In genomic region chr7:40232242-40232929, GRCh38 we compare ENCODE assay signal across 8 cellular contexts.
DNase-seq lines count a peak whose midpoint lies in the region; ATAC-seq, FAIRE-seq and TF ChIP-seq lines count a peak whose summit lies in the region.

No MANE protein-coding gene starts in this region.

- H3K9ac ChIP-seq in astrocyte (ENCODE audit: low read length): peak overlapping the region; percentile 17

- H3K9me3 ChIP-seq in astrocyte (ENCODE audit: insufficient read depth, low read depth, low read length): no peaks in the 10 kb centered on the region
- no peaks in the 10 kb centered on the region for H3K9me3 ChIP-seq in vagina

- no peaks in the 10 kb centered on the region for H3K36me3 Mint-ChIP-seq in astrocyte (ENCODE audit: low read depth, unreplicated experiment)

- no peaks in the 10 kb centered on the region for H3K4me1 ChIP-seq in astrocyte (ENCODE audit: insufficient read depth, low read length)
- no peaks in the 10 kb centered on the region for H3K4me1 ChIP-seq in vagina

- TF ChIP-seq POLR2A in vagina (IDR thresholded peaks at IDR 0.05): no peak

- H3K4me3 ChIP-seq in astrocyte (ENCODE audit: insufficient read depth, low read depth, low read length): no peak overlapping the region
- H3K4me3 ChIP-seq in vagina: no peak overlapping the region

- H3K9me3 Mint-ChIP-seq in astrocyte (ENCODE audit: unreplicated experiment): no peaks in the 10 kb centered on the region

- peak; percentile 70 for FAIRE-seq in astrocyte (lab: Jason Lieb, UNC)

- H3K4me1 Mint-ChIP-seq in astrocyte (ENCODE audit: low read depth, unreplicated experiment): peaks cover 4% of the 10 kb centered on the region

- TF ChIP-seq CTCF in astrocyte (IDR thresholded peaks at IDR 0.05; ENCODE audit: insufficient read depth, low read depth, low read length) (peak; percentile 77), vagina (IDR thresholded peaks at IDR 0.05) (peak in 2 of 3 experiments; percentile 23 to 37)

- H3K4me3 Mint-ChIP-seq in astrocyte (ENCODE audit: unreplicated experiment): no peak overlapping the region

- H3K36me3 ChIP-seq in astrocyte (ENCODE audit: insufficient read depth, low read length) (no peaks in the 10 kb centered on the region), vagina (no peaks in the 10 kb centered on the region)

- peak; percentile 5 for DNase-seq in DMS79 treated with DMSO at 0.1 percent for 48 hours (lab: John Stamatoyannopoulos, UW)
- peak; percentile 1 to 44 for DNase-seq in NCI-H1930 (lab: John Stamatoyannopoulos, UW)
- DNase-seq in astrocyte (ENCODE audit: low read depth): peak; percentile 61
- peak; percentile 78 for DNase-seq in kidney tubule cell (ENCODE audit: low spot score)
- no peak for DNase-seq in vagina (ENCODE audit: extremely low spot score in 2 of 2)

- no peak overlapping the region for H3K4me2 ChIP-seq in astrocyte (ENCODE audit: low read length)

- H2AFZ ChIP-seq in astrocyte (ENCODE audit: low read depth, low read length): peak overlapping the region; percentile 43

- H3K27me3 ChIP-seq in astrocyte (ENCODE audit: insufficient read depth, low read length) (no peaks in the 10 kb centered on the region), vagina (no peaks in the 10 kb centered on the region)

- ATAC-seq in GM21723 (IDR thresholded peaks at IDR 0.05; ENCODE audit: unreplicated experiment) (peak; percentile 72), GM21528 (IDR thresholded peaks at IDR 0.05; ENCODE audit: low FRiP score, unreplicated experiment) (no peak), GM18873 (IDR thresholded peaks at IDR 0.05; ENCODE audit: low FRiP score, unreplicated experiment) (no peak)

- H4K20me1 ChIP-seq in astrocyte (ENCODE audit: insufficient read depth, low read length): no peaks in the 10 kb centered on the region

- peak overlapping the region; percentile 93 for H3K27ac Mint-ChIP-seq in astrocyte (ENCODE audit: unreplicated experiment)

- H3K27ac ChIP-seq in astrocyte (ENCODE audit: low read depth, low read length) (peak overlapping the region; percentile 29), vagina (no peak overlapping the region)

- intact Hi-C loops in vagina (cut with DNase I): no loop called here

- no peaks in the 10 kb centered on the region for H3K27me3 Mint-ChIP-seq in astrocyte (ENCODE audit: low read depth, unreplicated experiment)

- no peaks in the 10 kb centered on the region for H3K79me2 ChIP-seq in astrocyte (ENCODE audit: insufficient read depth, low read length)

Comparison
In these comparisons a context has a peak if more than half of its experiments do, and no peak if none do; other contexts are left out.
1. DNase-seq: peak in DMS79 treated with DMSO at 0.1 percent for 48 hours (single experiment), NCI-H1930 (2 of 2), astrocyte (single experiment) and kidney tubule cell (single experiment); none in vagina (0 of 2).